ENCODE assay signal across 9 cellular contexts in genomic region chr22:25027959-25028840, GRCh38.
DNase-seq lines count a peak whose midpoint lies in the region; ATAC-seq and TF ChIP-seq lines count a peak whose summit lies in the region.
"Had no signal": no experiment of that assay in that cellular context is flagged by ENCODE, and none has a peak within 500 bp of the region (broad histone marks: within the 10 kb centered on the region; RNA-seq: fewer than 3 reads in every experiment).

No MANE protein-coding gene starts in this region.

- H3K27ac Mint-ChIP-seq in effector memory CD8-positive, alpha-beta T cell: no peak overlapping the region

- H3F3A ChIP-seq in SK-N-SH (replicated peaks; ENCODE audit: insufficient read depth): no peaks in the 10 kb centered on the region

- H3K4me2 ChIP-seq in SK-N-SH: no peak overlapping the region
- H3K4me2 ChIP-seq in skeletal muscle satellite cell (ENCODE audit: low read length): peak overlapping the region; percentile 40

- peak; percentile 69 for TF ChIP-seq RAD21 in SK-N-SH (IDR thresholded peaks at IDR 0.05; ENCODE audit: low read length)

- no peak overlapping the region for H2AFZ ChIP-seq in SK-N-SH (ENCODE audit: low read depth)

- no peak for TF ChIP-seq EP300 in SK-N-SH (IDR thresholded peaks at IDR 0.05; ENCODE audit: borderline replicate concordance in 1 of 2, low read depth in 1 of 2, low read length in 1 of 2)

- H3K9me3 Mint-ChIP-seq in effector memory CD8-positive, alpha-beta T cell: no peaks in the 10 kb centered on the region

- ATAC-seq in effector memory CD8-positive, alpha-beta T cell (replicated peaks): no peak

- H3K9me2 ChIP-seq in SK-N-SH: no peaks in the 10 kb centered on the region

- H3K9me3 ChIP-seq in SK-N-SH (no peaks in the 10 kb centered on the region), skeletal muscle satellite cell (replicated peaks; ENCODE audit: low read length) (no peaks in the 10 kb centered on the region)

- H3K4me3 ChIP-seq in H7 (ENCODE audit: insufficient read depth, low read depth, low read length) (no peak overlapping the region), SK-N-SH (ENCODE audit: low read depth in 2 of 2, low read length in 1 of 2) (no peak overlapping the region), fibroblast of the aortic adventitia (ENCODE audit: low read depth, low read length) (no peak overlapping the region), skeletal muscle satellite cell (ENCODE audit: low read length) (no peak overlapping the region)

- TF ChIP-seq CTCF in SK-N-SH (IDR thresholded peaks at IDR 0.05): peak; percentile 56
- TF ChIP-seq CTCF in fibroblast of the aortic adventitia (IDR thresholded peaks at IDR 0.05; ENCODE audit: insufficient read depth, low read length): peak; percentile 64

- peaks cover 5% of the 10 kb centered on the region; the same call in 1 of the 2 replicates for H3K79me2 ChIP-seq in SK-N-SH (ENCODE audit: insufficient read depth)

- H3K4me3 Mint-ChIP-seq in effector memory CD8-positive, alpha-beta T cell: no peak overlapping the region

- WGBS in SK-N-SH (ENCODE audit: low lambda C conversion rate): 85% methylated on average over 15 of the region's 45 CpGs

- no peaks in the 10 kb centered on the region for H4K20me1 ChIP-seq in SK-N-SH (ENCODE audit: insufficient read depth)

- H3K4me1 ChIP-seq in SK-N-SH (ENCODE audit: control insufficient read depth in 1 of 2, insufficient read depth in 2 of 2, low read depth in 1 of 2, low read length in 1 of 2): peaks cover 13% of the 10 kb centered on the region in 2 experiments; a peak in 1 of 4 replicates
- H3K4me1 ChIP-seq in skeletal muscle satellite cell (ENCODE audit: control insufficient read depth, insufficient read depth, low read length): peaks cover 18% of the 10 kb centered on the region

- H3K36me3 Mint-ChIP-seq in effector memory CD8-positive, alpha-beta T cell (ENCODE audit: insufficient read depth): no peaks in the 10 kb centered on the region

- H3K4me1 Mint-ChIP-seq in effector memory CD8-positive, alpha-beta T cell (ENCODE audit: low read depth in 2 of 2): peaks cover 5 to 10% of the 10 kb centered on the region in 2 donors

- POLR2A ChIA-PET in SK-N-SH (lab: Yijun Ruan, JAX): no interaction called here

- H3K27me3 Mint-ChIP-seq in effector memory CD8-positive, alpha-beta T cell: peaks cover 0 to 23% of the 10 kb centered on the region in 2 donors

- DNase-seq in H7 (peak; percentile 89), SK-N-SH (peak; percentile 66), fibroblast of the aortic adventitia (ENCODE audit: low read depth) (peak; percentile 31), NCI-H2081 treated with DMSO at 0.1 percent for 48 hours (lab: John Stamatoyannopoulos, UW) (no peak), CD1c-positive myeloid dendritic cell (ENCODE audit: extremely low spot score) (no peak)
- no peak for DNase-seq in effector memory CD8-positive, alpha-beta T cell
- DNase-seq: foreskin melanocyte, GOT3 had no signal

- no peaks in the 10 kb centered on the region for H3K27me3 ChIP-seq in H7 (ENCODE audit: control insufficient read depth, insufficient read depth, low read length)
- H3K27me3 ChIP-seq in SK-N-SH (ENCODE audit: insufficient read depth): no peaks in the 10 kb centered on the region
- no peaks in the 10 kb centered on the region for H3K27me3 ChIP-seq in skeletal muscle satellite cell (ENCODE audit: control insufficient read depth, insufficient read depth, low read length)

- H3K27ac ChIP-seq in SK-N-SH (ENCODE audit: low read depth in 2 of 2, low read length in 1 of 2): no peak overlapping the region

- CTCF ChIA-PET in SK-N-SH (lab: Yijun Ruan, JAX): interaction anchor here (0.6 to 8.6 kb wide), 14 partner anchors 9 to 226 kb away, joined by 3 to 57 read pairs (median 4); no protein-coding TSS in a partner anchor

- H3K9ac ChIP-seq in SK-N-SH (no peak overlapping the region), skeletal muscle satellite cell (ENCODE audit: low read depth, low read length) (peak overlapping the region; percentile 49)

- H3K36me3 ChIP-seq in H7 (replicated peaks; ENCODE audit: control insufficient read depth, insufficient read depth, low read length) (no peaks in the 10 kb centered on the region; the same call in none of the 2 replicates), SK-N-SH (replicated peaks in 1 of 2; ENCODE audit: control insufficient read depth in 1 of 2, insufficient read depth in 2 of 2, low read length in 1 of 2) (peaks cover 3 to 13% of the 10 kb centered on the region in 2 experiments), skeletal muscle satellite cell (ENCODE audit: insufficient read depth, low read length) (no peaks in the 10 kb centered on the region)

TF ChIP-seq in SK-N-SH, 30 proteins besides CTCF, POLR2A, EP300 and RAD21:
- TF ChIP-seq GATA2 (CRISPR knock-in tag; IDR thresholded peaks at IDR 0.05) (no peak), YY1 (IDR thresholded peaks at IDR 0.05; ENCODE audit: low read depth) (no peak), RFX5 (IDR thresholded peaks at IDR 0.05; ENCODE audit: low read length) (no peak), USF1 (IDR thresholded peaks at IDR 0.05; ENCODE audit: borderline replicate concordance, low read depth) (no peak), SMC3 (IDR thresholded peaks at IDR 0.05; ENCODE audit: low read depth, low read length) (peak; percentile 75), NFIC (IDR thresholded peaks at IDR 0.05; ENCODE audit: borderline replicate concordance) (no peak), FOXM1 (IDR thresholded peaks at IDR 0.05; ENCODE audit: low read depth) (no peak)
- TF ChIP-seq, protein P1, sequence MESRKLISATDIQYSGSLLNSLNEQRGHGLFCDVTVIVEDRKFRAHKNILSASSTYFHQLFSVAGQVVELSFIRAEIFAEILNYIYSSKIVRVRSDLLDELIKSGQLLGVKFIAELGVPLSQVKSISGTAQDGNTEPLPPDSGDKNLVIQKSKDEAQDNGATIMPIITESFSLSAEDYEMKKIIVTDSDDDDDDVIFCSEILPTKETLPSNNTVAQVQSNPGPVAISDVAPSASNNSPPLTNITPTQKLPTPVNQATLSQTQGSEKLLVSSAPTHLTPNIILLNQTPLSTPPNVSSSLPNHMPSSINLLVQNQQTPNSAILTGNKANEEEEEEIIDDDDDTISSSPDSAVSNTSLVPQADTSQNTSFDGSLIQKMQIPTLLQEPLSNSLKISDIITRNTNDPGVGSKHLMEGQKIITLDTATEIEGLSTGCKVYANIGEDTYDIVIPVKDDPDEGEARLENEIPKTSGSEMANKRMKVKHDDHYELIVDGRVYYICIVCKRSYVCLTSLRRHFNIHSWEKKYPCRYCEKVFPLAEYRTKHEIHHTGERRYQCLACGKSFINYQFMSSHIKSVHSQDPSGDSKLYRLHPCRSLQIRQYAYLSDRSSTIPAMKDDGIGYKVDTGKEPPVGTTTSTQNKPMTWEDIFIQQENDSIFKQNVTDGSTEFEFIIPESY (IDR thresholded peaks at IDR 0.05; ENCODE audit: borderline replicate concordance, low read depth): no peak

Comparison
In these comparisons a context has a peak if more than half of its experiments do, and no peak if none do; other contexts are left out.
1. DNase-seq: peak in H7 (single experiment), SK-N-SH (single experiment) and fibroblast of the aortic adventitia (single experiment); none in effector memory CD8-positive, alpha-beta T cell (0 of 3), NCI-H2081 treated with DMSO at 0.1 percent for 48 hours (single experiment) and CD1c-positive myeloid dendritic cell (single experiment).